In genomic region chr12:80632835-80633234, GRCh38 we compare ENCODE assay signal across 11 cellular contexts.
DNase-seq lines count a peak whose midpoint lies in the region; ATAC-seq and TF ChIP-seq lines count a peak whose summit lies in the region.
"Had no signal": no experiment of that assay in that cellular context is flagged by ENCODE, and none has a peak within 500 bp of the region (broad histone marks: within the 10 kb centered on the region; RNA-seq: fewer than 3 reads in every experiment).

No MANE protein-coding gene starts in this region.

- no peak for ATAC-seq in body of pancreas
- ATAC-seq: gastroesophageal sphincter had no signal

- H2AFZ ChIP-seq in Karpas-422 (ENCODE audit: low read length) = no peak overlapping the region

- H3K4me3 ChIP-seq in Karpas-422 (ENCODE audit: low read length) (no peak overlapping the region), body of pancreas (no peak overlapping the region)
- H3K4me3 ChIP-seq: gastroesophageal sphincter, spleen had no signal

- H3K9me3 ChIP-seq in Karpas-422 (ENCODE audit: low read length) = no peaks in the 10 kb centered on the region
- no peaks in the 10 kb centered on the region for H3K9me3 ChIP-seq in body of pancreas
- H3K9me3 ChIP-seq: gastroesophageal sphincter, spleen had no signal

- no peaks in the 10 kb centered on the region for H3K9me2 ChIP-seq in Karpas-422 (replicated peaks; ENCODE audit: insufficient read depth, low read length)

- no peaks in the 10 kb centered on the region for H3K4me1 ChIP-seq in Karpas-422 (ENCODE audit: low read length)
- no peaks in the 10 kb centered on the region for H3K4me1 ChIP-seq in body of pancreas
- H3K4me1 ChIP-seq: spleen had no signal

- POLR2A ChIA-PET in GM10248 (lab: Yijun Ruan, JAX) = no interaction called here

- CTCF ChIA-PET in GM10248 (lab: Yijun Ruan, JAX) = interaction anchor here (0.8 to 1.8 kb wide), 7 partner anchors 13 to 129 kb away, joined by 3 to 5 read pairs (median 3); no protein-coding TSS in a partner anchor

- H3K36me3 Mint-ChIP-seq in nephron progenitor cell (ENCODE audit: low read depth) = no peaks in the 10 kb centered on the region

- peak; percentile 13 for TF ChIP-seq CTCF in GM10248 (IDR thresholded peaks at IDR 0.05; ENCODE audit: control extremely low read depth, extremely low read depth, low read depth, missing control alignments)
- peak in 1 of 7 experiments; percentile 24 for TF ChIP-seq CTCF in body of pancreas (IDR thresholded peaks at IDR 0.05)
- peak; percentile 28 for TF ChIP-seq CTCF in nephron progenitor cell (IDR thresholded peaks at IDR 0.05)

- no peak for TF ChIP-seq POLR2A in body of pancreas (IDR thresholded peaks at IDR 0.05)

- no peaks in the 10 kb centered on the region for H3K27me3 ChIP-seq in Karpas-422 (ENCODE audit: low read length)
- no peaks in the 10 kb centered on the region for H3K27me3 ChIP-seq in body of pancreas
- H3K27me3 ChIP-seq: gastroesophageal sphincter, spleen had no signal

- H3K27ac ChIP-seq in Karpas-422 (ENCODE audit: low read length) (no peak overlapping the region), body of pancreas (no peak overlapping the region)
- H3K27ac ChIP-seq: gastroesophageal sphincter, spleen had no signal

- no peak overlapping the region for H3K27ac Mint-ChIP-seq in nephron progenitor cell
- H3K27ac Mint-ChIP-seq: activated T-helper 1 cell treated with anti-CD3 and anti-CD28 coated beads, Interleukin-12 subunit alpha, Interleukin-12 subunit beta, Interleukin-2, Interleukin-4 antibody, amounts not matched to agents 30 ng/mL and 10 ng/mL and 1 ng/mL, durations not matched to agents 14 hours and 24 hours and 36 hours had no signal

- H3K79me2 ChIP-seq in Karpas-422 (ENCODE audit: low read length) = no peaks in the 10 kb centered on the region

- H3K4me2 ChIP-seq in Karpas-422 (ENCODE audit: low read depth, low read length, poor library complexity, severe bottlenecking) = no peak overlapping the region

- intact Hi-C loops in body of pancreas (cut with DNase I) = no loop called here

- H4K20me1 ChIP-seq in Karpas-422 (ENCODE audit: insufficient read depth, low read depth, low read length) = no peaks in the 10 kb centered on the region

- H3K9ac ChIP-seq in Karpas-422 (ENCODE audit: low read length) = no peak overlapping the region

- no peaks in the 10 kb centered on the region for H3K9me3 Mint-ChIP-seq in nephron progenitor cell
- H3K9me3 Mint-ChIP-seq: activated T-helper 1 cell treated with anti-CD3 and anti-CD28 coated beads, Interleukin-12 subunit alpha, Interleukin-12 subunit beta, Interleukin-2, Interleukin-4 antibody, amounts not matched to agents 30 ng/mL and 10 ng/mL and 1 ng/mL, durations not matched to agents 14 hours and 24 hours and 36 hours had no signal

- no peak overlapping the region for H3K4me3 Mint-ChIP-seq in nephron progenitor cell
- H3K4me3 Mint-ChIP-seq: activated T-helper 1 cell treated with anti-CD3 and anti-CD28 coated beads, Interleukin-12 subunit alpha, Interleukin-12 subunit beta, Interleukin-2, Interleukin-4 antibody, amounts not matched to agents 30 ng/mL and 10 ng/mL and 1 ng/mL, durations not matched to agents 14 hours and 24 hours and 36 hours had no signal

- peaks cover 41% of the 10 kb centered on the region for H3K4me1 Mint-ChIP-seq in nephron progenitor cell

- 23 to 33% methylated on average over 4 of the region's 4 CpGs for WGBS in body of pancreas, 2 donors

- DNase-seq in GM10248 (ENCODE audit: extremely low spot score) (no peak), Karpas-422 (peak; percentile 65), body of pancreas (peak; percentile 11 to 44 (median 17)), nephron progenitor cell (peak; percentile 18), 8988T (no peak), NCI-H2029 (lab: John Stamatoyannopoulos, UW) (no peak), CD1c-positive myeloid dendritic cell (ENCODE audit: extremely low spot score) (no peak), AG08396 (ENCODE audit: low spot score) (no peak)
- DNase-seq: spleen had no signal

- H3K36me3 ChIP-seq in Karpas-422 (ENCODE audit: insufficient read depth, low read length) (no peaks in the 10 kb centered on the region), body of pancreas (replicated peaks in 1 of 2; ENCODE audit: insufficient read depth in 1 of 2, low read depth in 2 of 2) (no peaks in the 10 kb centered on the region)
- H3K36me3 ChIP-seq: gastroesophageal sphincter, spleen had no signal

- peaks cover 5% of the 10 kb centered on the region for H3K27me3 Mint-ChIP-seq in nephron progenitor cell (ENCODE audit: low read depth, poor library complexity)

Comparison
In these comparisons a context has a peak if more than half of its experiments do, and no peak if none do; other contexts are left out.
1. DNase-seq: peak in Karpas-422 (single experiment), body of pancreas (4 of 4) and nephron progenitor cell (single experiment); none in GM10248 (single experiment), 8988T (single experiment), NCI-H2029 (single experiment), CD1c-positive myeloid dendritic cell (single experiment) and AG08396 (single experiment).